ENCODE assay signal across 9 cellular contexts in the genomic region with DNA sequence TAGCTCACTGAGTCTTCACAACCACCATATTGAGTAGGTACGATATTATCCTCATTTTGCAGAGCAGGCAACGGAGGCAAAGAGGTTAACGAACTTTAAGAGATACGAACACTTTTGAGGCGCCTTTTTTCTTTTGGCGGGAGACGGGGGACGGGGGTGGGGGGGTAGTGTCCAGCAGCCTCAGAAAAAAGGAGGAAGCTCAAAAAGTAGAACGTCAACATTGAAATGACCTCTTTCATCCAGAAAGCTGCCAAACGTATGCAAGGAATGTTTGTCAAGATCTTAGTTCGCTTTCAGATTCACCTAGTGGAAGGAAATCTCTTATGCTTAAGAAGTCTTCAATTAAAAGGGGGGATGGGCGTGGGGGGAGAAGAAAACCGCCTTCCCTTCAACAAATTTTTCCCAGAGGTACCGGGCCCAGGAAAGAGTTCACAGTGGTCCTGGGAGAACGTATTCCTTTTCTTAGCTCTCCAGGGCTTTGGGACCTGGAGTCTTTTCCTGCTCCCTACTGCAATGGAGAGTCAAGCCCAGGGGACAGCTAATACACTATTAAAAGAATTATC. TPM values are rescaled to one million over a fixed set of nuclear protein-coding genes. Genes with fewer than 3 reads are reported as not detected.
DNase-seq lines count a peak whose midpoint lies in the region; ATAC-seq, FAIRE-seq and TF ChIP-seq lines count a peak whose summit lies in the region.
"Had no signal": no experiment of that assay in that cellular context is flagged by ENCODE, and none has a peak within 500 bp of the region (broad histone marks: within the 10 kb centered on the region; RNA-seq: fewer than 3 reads in every experiment).

No MANE protein-coding gene starts in this region.

- no peaks in the 10 kb centered on the region for H3K79me1 ChIP-seq in H1 (ENCODE audit: low read depth, low read length)

- H2AFZ ChIP-seq in MM.1S (ENCODE audit: low read length) (no peak overlapping the region), H1 (ENCODE audit: low read length) (0 out of 2 replicates have a peak overlapping the region, but pooled peaks have one; percentile 29), neuron (ENCODE audit: low read depth, low read length) (no peak overlapping the region)

- peaks cover 14% of the 10 kb centered on the region for H3K23me2 ChIP-seq in H1 (ENCODE audit: low read depth, low read length)

- no peaks in the 10 kb centered on the region for H3K9me3 ChIP-seq in BLaER1 treated with 17β-estradiol and CSF1 and Interleukin-3, amounts not matched to agents 10 nM and 100 nM (replicated peaks in 1 of 11)
- H3K9me3 ChIP-seq in MM.1S (replicated peaks; ENCODE audit: insufficient read depth, low read length) = no peaks in the 10 kb centered on the region
- H3K9me3 ChIP-seq in H1 (ENCODE audit: insufficient read depth in 2 of 2, low read depth in 1 of 2, low read length in 1 of 2) = no peaks in the 10 kb centered on the region
- H3K9me3 ChIP-seq in neuron (ENCODE audit: low read length) = no peaks in the 10 kb centered on the region

- H3K9ac ChIP-seq in BLaER1 treated with 17β-estradiol and CSF1 and Interleukin-3, amounts not matched to agents 10 nM and 100 nM = peak overlapping the region in 2 of 11 experiments; percentile 79 to 89; a peak in 1 of 22 replicates
- no peak overlapping the region for H3K9ac ChIP-seq in MM.1S (ENCODE audit: low read length)
- no peak overlapping the region for H3K9ac ChIP-seq in H1 (replicated peaks in 1 of 4; ENCODE audit: extremely low read depth in 1 of 4, low read depth in 3 of 4, low read length in 3 of 4)

- H3K4me3 ChIP-seq in BLaER1 treated with 17β-estradiol and CSF1 and Interleukin-3, amounts not matched to agents 10 nM and 100 nM = peak overlapping the region in 9 of 10 experiments; percentile 60 to 85 (median 77); a peak in 16 of 20 replicates
- 0 out of 2 replicates have a peak overlapping the region, but pooled peaks have one; percentile 64 for H3K4me3 ChIP-seq in MM.1S (ENCODE audit: low read length)
- H3K4me3 ChIP-seq in H1 (ENCODE audit: extremely low read depth in 1 of 4, insufficient read depth in 2 of 4, low read depth in 3 of 4, low read length in 4 of 4) = peak overlapping the region; percentile 49 to 84 (median 64); a peak in 5 of 8 replicates
- H3K4me3 ChIP-seq in neuron (ENCODE audit: low read length) = peak overlapping the region; percentile 86

- H4K20me1 ChIP-seq in BLaER1 treated with 17β-estradiol and CSF1 and Interleukin-3, amounts not matched to agents 10 nM and 100 nM = peaks cover 0 to 24% (median 16%) of the 10 kb centered on the region in 11 experiments; a peak in 13 of 22 replicates
- H4K20me1 ChIP-seq in MM.1S (ENCODE audit: insufficient read depth, low read length) (no peaks in the 10 kb centered on the region), H1 (replicated peaks in 1 of 2; ENCODE audit: control insufficient read depth in 1 of 2, insufficient read depth in 2 of 2, low read length in 2 of 2) (no peaks in the 10 kb centered on the region)

- H3K27me3 ChIP-seq in BLaER1 treated with 17β-estradiol and CSF1 and Interleukin-3, amounts not matched to agents 10 nM and 100 nM = no peaks in the 10 kb centered on the region
- peaks cover 40% of the 10 kb centered on the region for H3K27me3 ChIP-seq in MM.1S (replicated peaks; ENCODE audit: insufficient read depth, low read length)
- peaks cover 0 to 5% (median 2%) of the 10 kb centered on the region in 4 experiments; a peak in 2 of 7 replicates for H3K27me3 ChIP-seq in H1 (replicated peaks in 1 of 4; ENCODE audit: control insufficient read depth in 3 of 4, extremely low read depth in 1 of 4, insufficient read depth in 3 of 4, low read length in 3 of 4)
- H3K27me3 ChIP-seq in neuron (ENCODE audit: insufficient read depth, low read length) = no peaks in the 10 kb centered on the region

- no peak for TF ChIP-seq POLR2A in H1 (IDR thresholded peaks at IDR 0.05; ENCODE audit: control extremely low read depth in 1 of 2, low read depth in 2 of 2, low read length in 2 of 2)

- no peak for TF ChIP-seq EP300 in H1 (IDR thresholded peaks at IDR 0.05; ENCODE audit: borderline replicate concordance in 1 of 2, low read depth in 2 of 2, low read length in 2 of 2)

- peak overlapping the region; percentile 84; the same call in 1 of the 2 replicates for H2BK12ac ChIP-seq in H1 (ENCODE audit: low read depth, low read length)

- no peaks in the 10 kb centered on the region for H3K36me3 ChIP-seq in BLaER1 treated with 17β-estradiol and CSF1 and Interleukin-3, amounts not matched to agents 10 nM and 100 nM
- no peaks in the 10 kb centered on the region for H3K36me3 ChIP-seq in MM.1S (replicated peaks; ENCODE audit: insufficient read depth, low read length)
- H3K36me3 ChIP-seq in H1 (ENCODE audit: control insufficient read depth in 2 of 4, insufficient read depth in 4 of 4, low read length in 3 of 4) = no peaks in the 10 kb centered on the region
- no peaks in the 10 kb centered on the region for H3K36me3 ChIP-seq in neuron (ENCODE audit: insufficient read depth, low read length)

- peak overlapping the region; percentile 84 to 100 (median 97); a peak in 21 of 22 replicates for H3K4me2 ChIP-seq in BLaER1 treated with 17β-estradiol and CSF1 and Interleukin-3, amounts not matched to agents 10 nM and 100 nM
- peak overlapping the region; percentile 99; the same call in 1 of the 2 replicates for H3K4me2 ChIP-seq in MM.1S (ENCODE audit: low read depth, low read length)
- H3K4me2 ChIP-seq in H1 (ENCODE audit: insufficient read depth in 1 of 2, low read depth in 2 of 2, low read length in 2 of 2) = peak overlapping the region; percentile 80 to 99

- no peak overlapping the region for H3K4ac ChIP-seq in H1 (replicated peaks; ENCODE audit: insufficient read length, low read depth, low read length)

- no peak overlapping the region for H4K91ac ChIP-seq in H1 (replicated peaks; ENCODE audit: insufficient read length, low read length)

- no peaks in the 10 kb centered on the region for H3K9me2 ChIP-seq in MM.1S (replicated peaks; ENCODE audit: insufficient read depth, low read length)

- H2BK5ac ChIP-seq in H1 (ENCODE audit: low read depth, low read length) = no peak overlapping the region

- H3K23ac ChIP-seq in H1 (ENCODE audit: insufficient read length) = no peak overlapping the region

- H2BK20ac ChIP-seq in H1 (ENCODE audit: low read length) = peak overlapping the region; percentile 55; the same call in 1 of the 2 replicates

- no peak overlapping the region for H4K8ac ChIP-seq in H1 (ENCODE audit: extremely low read depth, insufficient read depth, low read length)

- H3K18ac ChIP-seq in H1 (ENCODE audit: extremely low read depth, low read length) = no peak overlapping the region; the same call in 1 of the 2 replicates

- H3K14ac ChIP-seq in H1 (ENCODE audit: insufficient read length) = no peak overlapping the region

- no peaks in the 10 kb centered on the region for H3F3A ChIP-seq in MM.1S (ENCODE audit: insufficient read depth, low read length)

- peaks cover 43 to 52% (median 50%) of the 10 kb centered on the region in 10 experiments for H3K4me1 ChIP-seq in BLaER1 treated with 17β-estradiol and CSF1 and Interleukin-3, amounts not matched to agents 10 nM and 100 nM
- 0 out of 2 replicates have a peak, but pooled peaks cover 2% of the 10 kb centered on the region for H3K4me1 ChIP-seq in MM.1S (ENCODE audit: low read length)
- H3K4me1 ChIP-seq in H1 (replicated peaks in 1 of 4; ENCODE audit: control insufficient read depth in 3 of 4, insufficient read depth in 4 of 4, low read length in 3 of 4) = peaks cover 15 to 22% (median 18%) of the 10 kb centered on the region in 4 experiments
- H3K4me1 ChIP-seq in neuron (ENCODE audit: insufficient read depth, low read length) = peaks cover 27% of the 10 kb centered on the region

- FAIRE-seq in H1 (lab: Jason Lieb, UNC) = no peak

- H3K79me2 ChIP-seq in MM.1S (ENCODE audit: low read length) (no peaks in the 10 kb centered on the region), H1 (ENCODE audit: control insufficient read depth in 1 of 2, insufficient read depth in 2 of 2, low read length in 2 of 2) (peaks cover 21 to 44% of the 10 kb centered on the region in 2 experiments)

- no peak overlapping the region for H3K56ac ChIP-seq in H1 (replicated peaks; ENCODE audit: insufficient read length, low read depth, low read length)

- WGBS in H1 (ENCODE audit: extremely low coverage in 1 of 2, insufficient coverage in 1 of 2, insufficient read length in 1 of 2, insufficient replicate concordance in 2 of 2, low coverage in 1 of 2, low lambda C conversion rate in 2 of 2, missing lambda C conversion rate in 1 of 2), 2 experiments = 56% methylated on average over 14 of the region's 15 CpGs; no CpG with 5 or more reads in 1 of the 2 experiments

- TF ChIP-seq CTCF in MM.1S (IDR thresholded peaks at IDR 0.05; ENCODE audit: low read length) = no peak
- no peak for TF ChIP-seq CTCF in H1 (IDR thresholded peaks at IDR 0.05; ENCODE audit: control extremely low read depth in 1 of 3, insufficient read depth in 1 of 3, low read depth in 1 of 3, low read length in 3 of 3)

- H2BK120ac ChIP-seq in H1 (replicated peaks; ENCODE audit: low read depth, low read length) = no peak overlapping the region

- no peak overlapping the region for H2BK15ac ChIP-seq in H1 (ENCODE audit: low read length)

- no peak for TF ChIP-seq RAD21 in H1 (IDR thresholded peaks at IDR 0.05 in 1 of 2, conservative IDR thresholded peaks at IDR 0.05 in 1 of 2; ENCODE audit: low read depth in 2 of 2, low read length in 2 of 2)

- CTCF ChIA-PET in H1 (lab: Charles Lee; ENCODE audit: partially characterized antibody) = interaction anchor here (1.0 to 4.9 kb wide), 5 partner anchors 10 to 498 kb away, joined by 3 to 41 read pairs (median 4); no protein-coding TSS in a partner anchor

- H3K27ac ChIP-seq in BLaER1 treated with 17β-estradiol and CSF1 and Interleukin-3, amounts not matched to agents 10 nM and 100 nM = peak overlapping the region in 2 of 11 experiments; percentile 69 to 87; a peak in 3 of 22 replicates
- H3K27ac ChIP-seq in MM.1S (ENCODE audit: low read length) (no peak overlapping the region), H1 (ENCODE audit: low read depth, low read length) (no peak overlapping the region), substantia nigra (ENCODE audit: low read depth, low read length, poor library complexity, severe bottlenecking) (no peak overlapping the region)

- H4K5ac ChIP-seq in H1 (ENCODE audit: insufficient read length, low read depth, low read length) = no peak overlapping the region

- H2AK5ac ChIP-seq in H1 (ENCODE audit: low read depth, low read length) = no peak overlapping the region

- DNase-seq in MM.1S (no peak), H1 (ENCODE audit: low read depth in 1 of 2, low spot score in 2 of 2) (no peak), activated gamma-delta T cell (lab: John Stamatoyannopoulos, UW) (no peak), substantia nigra (lab: John Stamatoyannopoulos, UW) (no peak)
- DNase-seq: NCI-H226 had no signal

- POLR2A ChIA-PET in H1 (lab: Charles Lee; ENCODE audit: partially characterized antibody) = interaction anchor here (0.9 to 8.4 kb wide), 20 partner anchors 9 to 197 kb away, joined by 3 to 81 read pairs (median 8); a partner anchor contains a TSS

- no peak for ATAC-seq in GM21447 (IDR thresholded peaks at IDR 0.05; ENCODE audit: unreplicated experiment)
- no peak for ATAC-seq in HG03095 (IDR thresholded peaks at IDR 0.05; ENCODE audit: unreplicated experiment)

RNA-seq across cellular contexts. Expression of a gene that starts 1.1 kb away (rescaled TPM):
- total RNA-seq in H1 (2021; fragmentation: NEBNext Ultra II Directional; extraction: Animal tissue kit (Norgen Biotek cat#: 25700)) = 4.6 and 6.4 TPM in 2 replicates
- 14.7 and 27.5 TPM in 2 replicates for polyA plus RNA-seq in H1 (2011; rRNA removed)
- 10.7 TPM for polyA plus RNA-seq in H1 (2011; cell fraction: cytosol; rRNA removed)
- 25.7 TPM for polyA plus RNA-seq in H1 (2011; cell fraction: nucleus; rRNA removed)
- polyA plus RNA-seq in H1 (2012, experiment 1 of 2) = 12.1 to 14.2 TPM (median 13.3 TPM) in 4 replicates
- polyA plus RNA-seq in H1 (2012, experiment 2 of 2) = 9.0 TPM
- polyA plus RNA-seq in H1 (2013, experiment 1 of 2) = 21.2 TPM
- 19.8 TPM for polyA plus RNA-seq in H1 (2013, experiment 2 of 2)
- polyA minus RNA-seq in H1 (2011; rRNA and poly(A)+ RNA removed) = 1.5 and 3.3 TPM in 2 replicates
- 8.1 TPM for polyA minus RNA-seq in H1 (2011; cell fraction: cytosol; rRNA and poly(A)+ RNA removed)
- polyA minus RNA-seq in H1 (2011; cell fraction: nucleus; rRNA and poly(A)+ RNA removed) = 14.6 TPM

RNA-seq across cellular contexts. Expression of a gene that starts 1.5 kb away (rescaled TPM):
- 210 and 221 TPM in 2 replicates for total RNA-seq in H1 (2021; fragmentation: NEBNext Ultra II Directional; extraction: Animal tissue kit (Norgen Biotek cat#: 25700))
- 55.1 and 73.3 TPM in 2 replicates for polyA plus RNA-seq in H1 (2011; rRNA removed)
- polyA plus RNA-seq in H1 (2011; cell fraction: cytosol; rRNA removed) = 83.3 TPM
- polyA plus RNA-seq in H1 (2011; cell fraction: nucleus; rRNA removed) = 112 TPM
- 82.0 to 114 TPM (median 94.0 TPM) in 4 replicates for polyA plus RNA-seq in H1 (2012, experiment 1 of 2)
- polyA plus RNA-seq in H1 (2012, experiment 2 of 2) = 8.3 TPM
- polyA plus RNA-seq in H1 (2013, experiment 1 of 2) = 78.6 TPM
- polyA plus RNA-seq in H1 (2013, experiment 2 of 2) = 70.4 TPM
- 315 and 337 TPM in 2 replicates for polyA minus RNA-seq in H1 (2011; rRNA and poly(A)+ RNA removed)
- polyA minus RNA-seq in H1 (2011; cell fraction: cytosol; rRNA and poly(A)+ RNA removed) = 161 TPM
- polyA minus RNA-seq in H1 (2011; cell fraction: nucleus; rRNA and poly(A)+ RNA removed) = 405 TPM
